ENCODE assay signal across 8 cellular contexts in the genomic region with DNA sequence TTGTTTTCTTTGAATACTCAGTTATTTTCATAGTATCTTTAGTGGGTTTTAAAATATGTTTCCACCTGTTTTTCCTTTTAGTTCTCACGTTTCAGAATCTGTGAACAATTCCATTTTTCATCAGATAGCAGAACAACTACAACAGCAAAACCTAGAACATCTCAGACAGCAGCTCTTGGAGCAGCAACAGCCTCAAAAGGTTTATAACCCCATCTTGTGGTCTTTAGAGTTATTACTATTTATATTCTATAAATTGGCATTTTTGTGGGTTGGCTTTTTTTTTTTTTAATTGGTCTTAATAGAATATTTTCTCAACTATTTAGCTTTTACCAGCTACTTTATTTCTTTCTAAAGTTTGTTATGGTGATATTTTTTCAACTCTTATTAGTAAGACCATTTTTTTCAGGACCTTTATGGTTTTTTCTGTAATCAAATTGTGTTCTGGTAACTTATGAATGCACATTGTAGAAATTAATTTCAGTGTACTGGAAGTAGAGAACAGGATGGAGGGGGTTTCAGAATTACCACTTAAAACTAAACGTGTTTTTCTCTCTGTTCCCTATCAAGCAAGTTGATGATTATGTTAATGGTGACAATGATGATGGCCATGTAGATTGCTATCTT.
DNase-seq lines count a peak whose midpoint lies in the region; ATAC-seq and TF ChIP-seq lines count a peak whose summit lies in the region.

No MANE protein-coding gene starts in this region.

- DNase-seq in G401 (ENCODE audit: low spot score) (peak; percentile 63), SK-N-SH (peak; percentile 47), fibroblast of villous mesenchyme (ENCODE audit: low read depth) (peak; percentile 74), smooth muscle cell (lab: John Stamatoyannopoulos, UW; ENCODE audit: unreplicated experiment) (no peak), NCI-H226 (no peak)
- no peak for DNase-seq in activated CD4-positive, CD25-positive, alpha-beta regulatory T cell treated with anti-CD3 and anti-CD28 coated beads, Interleukin-2, amount 50 U/mL, for 72 hours

- H3F3A ChIP-seq in SK-N-SH (replicated peaks; ENCODE audit: insufficient read depth) (peaks cover 19% of the 10 kb centered on the region), smooth muscle cell (ENCODE audit: low read depth) (no peaks in the 10 kb centered on the region)

- H3K9me3 ChIP-seq in SK-N-SH (no peaks in the 10 kb centered on the region), smooth muscle cell (replicated peaks; ENCODE audit: low read depth) (no peaks in the 10 kb centered on the region)

- 12% methylated on average over 2 of the region's 2 CpGs for WGBS in SK-N-SH (ENCODE audit: low lambda C conversion rate)
- 74% methylated on average over 2 of the region's 2 CpGs for WGBS in smooth muscle cell (ENCODE audit: low lambda C conversion rate)

- peak overlapping the region in 1 of 2 experiments; percentile 28; a peak in 2 of 4 replicates for H3K27ac ChIP-seq in SK-N-SH (ENCODE audit: low read depth in 2 of 2, low read length in 1 of 2)
- no peak overlapping the region for H3K27ac ChIP-seq in smooth muscle cell (ENCODE audit: low read depth)

- TF ChIP-seq RAD21 in SK-N-SH (IDR thresholded peaks at IDR 0.05; ENCODE audit: low read length) = peak; percentile 86

- H3K4me3 ChIP-seq in SK-N-SH (ENCODE audit: low read depth in 2 of 2, low read length in 1 of 2) (no peak overlapping the region), fibroblast of villous mesenchyme (ENCODE audit: low read depth, low read length) (no peak overlapping the region), smooth muscle cell (no peak overlapping the region)

- TF ChIP-seq EP300 in SK-N-SH (IDR thresholded peaks at IDR 0.05; ENCODE audit: borderline replicate concordance in 1 of 2, low read depth in 1 of 2, low read length in 1 of 2) = no peak

- H3K9ac ChIP-seq in SK-N-SH (no peak overlapping the region), smooth muscle cell (ENCODE audit: low read depth) (no peak overlapping the region)

- H3K4me1 ChIP-seq in SK-N-SH (ENCODE audit: control insufficient read depth in 1 of 2, insufficient read depth in 2 of 2, low read depth in 1 of 2, low read length in 1 of 2) = peaks cover 3 to 5% of the 10 kb centered on the region in 2 experiments; a peak in 1 of 4 replicates
- H3K4me1 ChIP-seq in smooth muscle cell (ENCODE audit: low read depth) = no peaks in the 10 kb centered on the region

- H3K79me2 ChIP-seq in SK-N-SH (ENCODE audit: insufficient read depth) (peaks cover 63% of the 10 kb centered on the region), smooth muscle cell (ENCODE audit: low read depth) (peaks cover 46% of the 10 kb centered on the region)

- H2AFZ ChIP-seq in SK-N-SH (ENCODE audit: low read depth) (no peak overlapping the region), smooth muscle cell (ENCODE audit: low read depth) (no peak overlapping the region)

- CTCF ChIA-PET in SK-N-SH (lab: Yijun Ruan, JAX) = interaction anchor here (0.6 to 10.6 kb wide), 23 partner anchors 8 to 683 kb away, joined by 3 to 135 read pairs (median 3); no protein-coding TSS in a partner anchor

- TF ChIP-seq CTCF in SK-N-SH (IDR thresholded peaks at IDR 0.05) (peak; percentile 65), fibroblast of villous mesenchyme (IDR thresholded peaks at IDR 0.05; ENCODE audit: insufficient read depth, low read depth, low read length) (peak; percentile 53), smooth muscle cell (IDR thresholded peaks at IDR 0.05; ENCODE audit: borderline replicate concordance, insufficient read depth, poor library complexity, severe bottlenecking) (peak; percentile 48)

- H3K9me2 ChIP-seq in SK-N-SH = no peaks in the 10 kb centered on the region

- in situ Hi-C loops in G401 (cut with HindIII; ENCODE audit: low sequenced_read_pairs) = no loop called here

- H3K27me3 ChIP-seq in SK-N-SH (ENCODE audit: insufficient read depth) (no peaks in the 10 kb centered on the region), smooth muscle cell (ENCODE audit: low read depth) (no peaks in the 10 kb centered on the region)

- no peak overlapping the region for H3K4me2 ChIP-seq in SK-N-SH
- no peak overlapping the region for H3K4me2 ChIP-seq in smooth muscle cell

- POLR2A ChIA-PET in SK-N-SH (lab: Yijun Ruan, JAX) = no interaction called here

- H3K36me3 ChIP-seq in SK-N-SH (replicated peaks in 1 of 2; ENCODE audit: control insufficient read depth in 1 of 2, insufficient read depth in 2 of 2, low read length in 1 of 2) = peaks cover 66 to 74% of the 10 kb centered on the region in 2 experiments
- peaks cover 47% of the 10 kb centered on the region for H3K36me3 ChIP-seq in smooth muscle cell (ENCODE audit: low read depth)

- H4K20me1 ChIP-seq in SK-N-SH (ENCODE audit: insufficient read depth) = no peaks in the 10 kb centered on the region
- peaks cover 32% of the 10 kb centered on the region for H4K20me1 ChIP-seq in smooth muscle cell (ENCODE audit: low read depth)

- ATAC-seq in HG03442 (IDR thresholded peaks at IDR 0.05; ENCODE audit: unreplicated experiment) (peak; percentile 68), HG02588 (IDR thresholded peaks at IDR 0.05; ENCODE audit: unreplicated experiment) (no peak)

TF ChIP-seq in SK-N-SH, 30 proteins besides CTCF, POLR2A, EP300 and RAD21:
- peak; percentile 62 for TF ChIP-seq SMC3 (IDR thresholded peaks at IDR 0.05; ENCODE audit: low read depth, low read length)
- no peak for TF ChIP-seq EZH2phosphoT487 (IDR thresholded peaks at IDR 0.05; ENCODE audit: borderline replicate concordance, low read depth)
- TF ChIP-seq GATA2 (CRISPR knock-in tag; IDR thresholded peaks at IDR 0.05) = peak; percentile 41

Comparison
In these comparisons a context has a peak if more than half of its experiments do, and no peak if none do; other contexts are left out.
1. DNase-seq: peak in G401 (single experiment), SK-N-SH (single experiment) and fibroblast of villous mesenchyme (single experiment); none in smooth muscle cell (single experiment), activated CD4-positive, CD25-positive, alpha-beta regulatory T cell treated with anti-CD3 and anti-CD28 coated beads, Interleukin-2, amount 50 U/mL, for 72 hours (single experiment) and NCI-H226 (single experiment).
2. Peak in every context shown above with its lines, with median percentiles within 50 percentile points of each other: CTCF ChIP-seq.